Comparison of ENCODE assay signal across 24 cellular contexts in genomic region chr4:3634281-3635089, GRCh38.
"Had no signal": no experiment of that assay in that cellular context is flagged by ENCODE, and none has a peak within 500 bp of the region (broad histone marks: within the 10 kb centered on the region; RNA-seq: fewer than 3 reads in every experiment).

No MANE protein-coding gene starts in this region.

- H3K27ac ChIP-seq: body of pancreas, foreskin keratinocyte, heart left ventricle, pancreas, right atrium auricular region, tibial nerve had no signal

- H3K4me1 Mint-ChIP-seq: activated CD4-positive, alpha-beta memory T cell treated with anti-CD3 and anti-CD28 coated beads, Interleukin-2, amount 10 ng/mL, durations not matched to agents 7 days and 5 days; activated CD4-positive, alpha-beta T cell treated with anti-CD3 and anti-CD28 coated beads, Interleukin-2, amount 10 ng/mL, durations not matched to agents 7 days and 5 days; endodermal cell; WTC11 had no signal

- H3K9me3 Mint-ChIP-seq: activated CD4-positive, alpha-beta memory T cell treated with anti-CD3 and anti-CD28 coated beads, Interleukin-2, amount 10 ng/mL, durations not matched to agents 7 days and 5 days; activated naive CD4-positive, alpha-beta T cell treated with anti-CD3 and anti-CD28 coated beads, Interleukin-2, amount 50 U/mL, for 72 hours; natural killer cell treated with Interleukin-12 subunit alpha and Interleukin-12 subunit beta and Interleukin-15 and Interleukin-18, amount 100 ng/mL, for 72 hours had no signal

- DNase-seq: activated CD4-positive, alpha-beta memory T cell treated with anti-CD3 and anti-CD28 coated beads, Interleukin-2, amount 10 ng/mL, durations not matched to agents 7 days and 5 days; activated CD4-positive, alpha-beta T cell treated with anti-CD3 and anti-CD28 coated beads for 1 hour; activated CD4-positive, alpha-beta T cell treated with anti-CD3 and anti-CD28 coated beads, Interleukin-2, amount 10 ng/mL, durations not matched to agents 7 days and 5 days; activated naive CD4-positive, alpha-beta T cell; activated T-cell treated with anti-CD3 and anti-CD28 coated beads, Interleukin-2, amount 50 U/mL, for 72 hours; anterior cingulate cortex; body of pancreas; caudate nucleus; endodermal cell; foreskin keratinocyte; kidney glomerular epithelial cell; mesendoderm; stimulated activated naive CD4-positive, alpha-beta T cell treated with Interleukin-2 at 50 U/mL for 16 hours; T-helper 2 cell had no signal

- H3K27me3 ChIP-seq: body of pancreas, foreskin keratinocyte, pancreas, right atrium auricular region, tibial nerve had no signal

- H3K4me3 Mint-ChIP-seq: activated CD4-positive, alpha-beta memory T cell treated with anti-CD3 and anti-CD28 coated beads, Interleukin-2, amount 10 ng/mL, durations not matched to agents 7 days and 5 days; activated CD4-positive, alpha-beta T cell treated with anti-CD3 and anti-CD28 coated beads, Interleukin-2, amount 10 ng/mL, durations not matched to agents 7 days and 5 days; activated T-cell treated with anti-CD3 and anti-CD28 coated beads, Interleukin-2, amount 50 U/mL, for 72 hours; endodermal cell; natural killer cell treated with Interleukin-12 subunit alpha and Interleukin-12 subunit beta and Interleukin-15 and Interleukin-18, amount 100 ng/mL, for 72 hours; WTC11 had no signal

- H3K9me3 ChIP-seq: body of pancreas, pancreas had no signal

- H3K4me3 ChIP-seq: body of pancreas, heart left ventricle, lung, pancreas, right atrium auricular region, tibial nerve had no signal

- H3K27ac Mint-ChIP-seq: activated CD4-positive, alpha-beta memory T cell treated with anti-CD3 and anti-CD28 coated beads, Interleukin-2, amount 10 ng/mL, durations not matched to agents 7 days and 5 days; activated CD4-positive, alpha-beta T cell treated with anti-CD3 and anti-CD28 coated beads, Interleukin-2, amount 10 ng/mL, durations not matched to agents 7 days and 5 days; activated naive CD4-positive, alpha-beta T cell treated with anti-CD3 and anti-CD28 coated beads, Interleukin-2, amount 50 U/mL, for 72 hours; activated T-cell treated with anti-CD3 and anti-CD28 coated beads, Interleukin-2, amount 50 U/mL, for 72 hours; endodermal cell; natural killer cell treated with Interleukin-12 subunit alpha and Interleukin-12 subunit beta and Interleukin-15 and Interleukin-18, amount 100 ng/mL, for 72 hours; WTC11 had no signal

- H3K36me3 ChIP-seq: heart left ventricle, pancreas, right atrium auricular region, tibial nerve had no signal

- ATAC-seq: activated naive CD4-positive, alpha-beta T cell treated with anti-CD3 and anti-CD28 coated beads, Interleukin-2, amount 50 U/mL, for 72 hours; activated T-cell treated with anti-CD3 and anti-CD28 coated beads, Interleukin-2, amount 50 U/mL, for 72 hours; body of pancreas; esophagus mucosa; foreskin keratinocyte; heart left ventricle; left lobe of liver; natural killer cell treated with Interleukin-12 subunit alpha and Interleukin-12 subunit beta and Interleukin-15 and Interleukin-18, amount 100 ng/mL, for 72 hours; pancreas; WTC11 had no signal

- H3K27me3 Mint-ChIP-seq: activated CD4-positive, alpha-beta T cell treated with anti-CD3 and anti-CD28 coated beads, Interleukin-2, amount 10 ng/mL, durations not matched to agents 7 days and 5 days had no signal

- H3K36me3 Mint-ChIP-seq: activated naive CD4-positive, alpha-beta T cell treated with anti-CD3 and anti-CD28 coated beads, Interleukin-2, amount 50 U/mL, for 72 hours; natural killer cell treated with Interleukin-12 subunit alpha and Interleukin-12 subunit beta and Interleukin-15 and Interleukin-18, amount 100 ng/mL, for 72 hours; WTC11 had no signal

- H3K4me1 ChIP-seq: body of pancreas, foreskin keratinocyte, heart left ventricle, pancreas, right atrium auricular region, tibial nerve had no signal
